22 cellular contexts compared by ENCODE assay signal in genomic region chr11:78262710-78263109, GRCh38.
A peak's percentile ranks its signal among the peaks of the same experiment; 100 is the strongest.
DNase-seq lines count a peak whose midpoint lies in the region; ATAC-seq, FAIRE-seq and TF ChIP-seq lines count a peak whose summit lies in the region.
"Had no signal": no experiment of that assay in that cellular context is flagged by ENCODE, and none has a peak within 500 bp of the region (broad histone marks: within the 10 kb centered on the region; RNA-seq: fewer than 3 reads in every experiment).

No MANE protein-coding gene starts in this region.

- no peak for DNase-seq in Panc1 (ENCODE audit: low read depth, low spot score)
- DNase-seq in fibroblast of villous mesenchyme (ENCODE audit: low read depth), result peak; percentile 87
- DNase-seq in GM19239 (ENCODE audit: insufficient read length, low spot score), result no peak
- DNase-seq in immature natural killer cell, result no peak
- no peak for DNase-seq in stimulated activated CD4-positive, alpha-beta T cell treated with anti-CD3 and anti-CD28 coated beads, Interleukin-4, amount 100 ng/mL, for 1 hour
- DNase-seq: BE2C; Caco-2; CD4-positive, CD25-positive, alpha-beta regulatory T cell; GDM1; GM23248; KBM-7; MV-4-11; NCI-H1694 treated with DMSO at 0.1 percent for 48 hours; NCI-H2107; NCI-H510A; NCI-H82; PC-3 had no signal

- no peaks in the 10 kb centered on the region for H3K27me3 ChIP-seq in Panc1 (ENCODE audit: control insufficient read depth, insufficient read depth, low read length)
- H3K27me3 ChIP-seq in parathyroid adenoma (ENCODE audit: control insufficient read depth, insufficient read depth, low read length), result no peaks in the 10 kb centered on the region
- H3K27me3 ChIP-seq: BE2C had no signal

- TF ChIP-seq CTCF in Panc1 (IDR thresholded peaks at IDR 0.05) (no peak), fibroblast of villous mesenchyme (IDR thresholded peaks at IDR 0.05; ENCODE audit: insufficient read depth, low read depth, low read length) (no peak), parathyroid adenoma (IDR thresholded peaks at IDR 0.05) (no peak)

- no peak overlapping the region for H3K9ac ChIP-seq in parathyroid adenoma
- H3K9ac ChIP-seq: GM23248 had no signal

- no peaks in the 10 kb centered on the region for H3K79me2 ChIP-seq in parathyroid adenoma

- ATAC-seq in GM19351 (IDR thresholded peaks at IDR 0.05; ENCODE audit: unreplicated experiment) (peak; percentile 47), Panc1 (0 out of 2 replicates have a peak, but pooled peaks have one; percentile 36), HG03469 (IDR thresholded peaks at IDR 0.05; ENCODE audit: unreplicated experiment) (no peak)
- ATAC-seq: PC-3 had no signal

- POLR2A ChIA-PET in Panc1 (lab: Charles Lee), result no interaction called here

- H3K4me1 ChIP-seq in Panc1 (ENCODE audit: control insufficient read depth, insufficient read depth, low read length) (no peaks in the 10 kb centered on the region), parathyroid adenoma (peaks cover 21% of the 10 kb centered on the region)
- H3K4me1 ChIP-seq: BE2C, Caco-2, HAP-1 had no signal

- H3K36me3 Mint-ChIP-seq in immature natural killer cell, result no peaks in the 10 kb centered on the region
- H3K36me3 Mint-ChIP-seq: CD4-positive, CD25-positive, alpha-beta regulatory T cell had no signal

- no peak for FAIRE-seq in GM19239 (lab: Jason Lieb, UNC)
- FAIRE-seq: A204.1 had no signal

- H3K27ac Mint-ChIP-seq in immature natural killer cell, result no peak overlapping the region

- H3K27ac ChIP-seq in Panc1 (ENCODE audit: low read length), result no peak overlapping the region
- peak overlapping the region; percentile 34 for H3K27ac ChIP-seq in parathyroid adenoma
- H3K27ac ChIP-seq: GM23248 had no signal

- peak overlapping the region; percentile 41 for H2AFZ ChIP-seq in parathyroid adenoma
- H2AFZ ChIP-seq: GM23248 had no signal

- in situ Hi-C loops in Panc1 (cut with HindIII; ENCODE audit: low pct_unique_long_range_greater_than_20kb, low sequenced_read_pairs), result no loop called here

- no peak overlapping the region for H3K4me2 ChIP-seq in parathyroid adenoma (ENCODE audit: low read length)

- no peaks in the 10 kb centered on the region for H3K9me3 Mint-ChIP-seq in immature natural killer cell
- H3K9me3 Mint-ChIP-seq: CD4-positive, CD25-positive, alpha-beta regulatory T cell had no signal

- H3K36me3 ChIP-seq in Panc1 (ENCODE audit: control insufficient read depth, insufficient read depth, low read length), result no peaks in the 10 kb centered on the region
- H3K36me3 ChIP-seq in parathyroid adenoma (ENCODE audit: control insufficient read depth, insufficient read depth, low read length), result no peaks in the 10 kb centered on the region
- H3K36me3 ChIP-seq: BE2C, HAP-1 had no signal

- no peaks in the 10 kb centered on the region for H3K27me3 Mint-ChIP-seq in immature natural killer cell (ENCODE audit: low read depth in 3 of 3)

- H3K4me3 Mint-ChIP-seq in immature natural killer cell, result no peak overlapping the region
- H3K4me3 Mint-ChIP-seq: CD4-positive, CD25-positive, alpha-beta regulatory T cell had no signal

- intact Hi-C loops in Panc1 (cut with micrococcal nuclease; ENCODE audit: unreplicated experiment), result no loop called here

- CTCF ChIA-PET in Panc1 (lab: Charles Lee), result no interaction called here

- BruUV-seq in Panc1 (replicated peaks; lab: Mats Ljungman, UMichigan), result no TSS peak

- H3K4me3 ChIP-seq in Panc1 (ENCODE audit: low read depth in 2 of 2, low read length in 2 of 2), result no peak overlapping the region
- H3K4me3 ChIP-seq in fibroblast of villous mesenchyme (ENCODE audit: low read depth, low read length), result no peak overlapping the region
- no peak overlapping the region for H3K4me3 ChIP-seq in parathyroid adenoma (ENCODE audit: low read depth, low read length)
- H3K4me3 ChIP-seq: GM23248, HAP-1 had no signal

- H3K4me1 Mint-ChIP-seq in immature natural killer cell, result no peaks in the 10 kb centered on the region
- H3K4me1 Mint-ChIP-seq: CD4-positive, CD25-positive, alpha-beta regulatory T cell had no signal

- H3K9me3 ChIP-seq in Panc1 (ENCODE audit: control insufficient read depth, insufficient read depth, low read depth, low read length) (no peaks in the 10 kb centered on the region), parathyroid adenoma (ENCODE audit: control insufficient read depth, low read length) (no peaks in the 10 kb centered on the region)
- H3K9me3 ChIP-seq: BE2C, Caco-2, HAP-1 had no signal
